19 cellular contexts compared by ENCODE assay signal in the genomic region with DNA sequence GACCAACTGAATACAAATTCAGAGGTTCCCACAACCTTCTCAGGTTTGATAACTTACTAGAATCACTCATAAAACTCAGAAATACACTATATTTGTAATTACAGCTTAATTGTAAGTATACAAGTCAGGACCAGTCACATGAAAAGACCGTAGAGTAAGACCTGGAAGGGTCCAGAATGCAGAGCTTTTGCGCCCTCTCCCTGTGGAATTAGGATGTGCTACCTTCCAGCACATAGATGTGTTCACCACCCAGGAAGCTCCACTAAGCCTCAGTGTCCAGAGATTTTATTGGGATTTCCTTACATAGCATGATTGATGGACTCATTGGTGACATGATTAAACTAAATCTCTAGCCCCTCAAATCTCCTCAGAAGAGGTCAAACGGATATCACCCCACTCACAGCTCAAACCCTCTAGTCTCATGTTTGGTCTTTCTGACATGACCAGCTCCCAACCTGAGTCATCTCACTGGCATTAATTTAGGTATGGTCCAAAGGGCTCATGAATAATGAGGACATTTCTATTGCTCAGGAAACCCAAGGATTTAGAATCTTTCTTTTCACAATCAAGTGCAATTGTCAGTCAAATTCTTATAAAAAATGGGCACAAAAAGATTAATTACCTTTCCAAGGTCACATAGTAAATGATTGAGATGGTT.
DNase-seq lines count a peak whose midpoint lies in the region; ATAC-seq and TF ChIP-seq lines count a peak whose summit lies in the region.
"Had no signal": no experiment of that assay in that cellular context is flagged by ENCODE, and none has a peak within 500 bp of the region (broad histone marks: within the 10 kb centered on the region; RNA-seq: fewer than 3 reads in every experiment).

No MANE protein-coding gene starts in this region.

- DNase-seq in AG10803 (ENCODE audit: low read depth), result no peak
- no peak for DNase-seq in GM12864 (ENCODE audit: low read depth)
- DNase-seq in endodermal cell, result no peak
- no peak for DNase-seq in stimulated activated CD4-positive, alpha-beta T cell treated with anti-CD3 and anti-CD28 coated beads, Interleukin-2, amount 100 ng/mL, for 24 hours
- DNase-seq in dorsolateral prefrontal cortex, result no peak
- no peak for DNase-seq in hippocampal formation (lab: John Stamatoyannopoulos, UW)
- DNase-seq: activated CD8-positive, alpha-beta memory T cell treated with anti-CD3 and anti-CD28 coated beads, Interleukin-2, amount 50 U/mL, for 4 hours; activated naive CD4-positive, alpha-beta T cell treated with anti-CD3 and anti-CD28 coated beads, Interleukin-2, amount 50 U/mL, for 16 hours; caudate nucleus; CD4-positive, alpha-beta T cell; heart left ventricle; NCI-H1417; NCI-H526 treated with DMSO at 0.1 percent for 48 hours; stimulated activated naive CD4-positive, alpha-beta T cell treated with Interleukin-2 at 50 U/mL for 16 hours; uterus had no signal

- H3K4me3 Mint-ChIP-seq in endodermal cell, result no peak overlapping the region
- H3K4me3 Mint-ChIP-seq: CD4-positive, alpha-beta T cell; nephron had no signal

- no peak overlapping the region for H3K4me2 ChIP-seq in OCI-LY1 (ENCODE audit: low read length)

- no peak overlapping the region for H2AFZ ChIP-seq in OCI-LY1 (ENCODE audit: low read length)

- no peaks in the 10 kb centered on the region for H4K20me1 ChIP-seq in OCI-LY1 (ENCODE audit: insufficient read depth, low read length)

- intact Hi-C loops in dorsolateral prefrontal cortex (cut with DNase I), result no loop called here

- no peak overlapping the region for H3K27ac Mint-ChIP-seq in endodermal cell
- H3K27ac Mint-ChIP-seq: CD4-positive, alpha-beta T cell; nephron had no signal

- no peaks in the 10 kb centered on the region for H3K79me2 ChIP-seq in OCI-LY1 (ENCODE audit: insufficient read depth, low read length)

- no peak overlapping the region for H3K9ac ChIP-seq in OCI-LY1 (ENCODE audit: low read length)
- H3K9ac ChIP-seq in endodermal cell (ENCODE audit: extremely low read depth, low read length, poor library complexity, severe bottlenecking), result no peak overlapping the region

- H3K4me1 Mint-ChIP-seq in endodermal cell, result peaks cover 7% of the 10 kb centered on the region
- H3K4me1 Mint-ChIP-seq: nephron had no signal

- WGBS in endodermal cell (ENCODE audit: insufficient coverage in 1 of 2, insufficient read length in 1 of 2), 2 experiments, result 89 to 100% methylated on average over 3 of the region's 3 CpGs

- H3K4me3 ChIP-seq in AG10803 (ENCODE audit: low read length), result no peak overlapping the region
- H3K4me3 ChIP-seq in GM12864 (ENCODE audit: low read depth, low read length), result no peak overlapping the region
- H3K4me3 ChIP-seq in OCI-LY1 (ENCODE audit: low read depth, low read length, poor library complexity, severe bottlenecking), result no peak overlapping the region
- no peak overlapping the region for H3K4me3 ChIP-seq in endodermal cell (ENCODE audit: low read length)
- no peak overlapping the region for H3K4me3 ChIP-seq in dorsolateral prefrontal cortex
- H3K4me3 ChIP-seq: heart left ventricle, SK-N-MC, uterus had no signal

- no peaks in the 10 kb centered on the region for H3K36me3 ChIP-seq in OCI-LY1 (ENCODE audit: insufficient read depth, low read length)
- no peaks in the 10 kb centered on the region for H3K36me3 ChIP-seq in endodermal cell (ENCODE audit: control insufficient read depth, insufficient read depth, low read length)
- H3K36me3 ChIP-seq: heart left ventricle, uterus had no signal

- H3K9me2 ChIP-seq in OCI-LY1 (ENCODE audit: low read depth, low read length), result no peaks in the 10 kb centered on the region

- no peaks in the 10 kb centered on the region for H3F3A ChIP-seq in OCI-LY1 (ENCODE audit: insufficient read depth, low read length)

- H3K36me3 Mint-ChIP-seq in endodermal cell (ENCODE audit: low read depth), result peaks cover 4% of the 10 kb centered on the region

- H3K27me3 Mint-ChIP-seq in endodermal cell (ENCODE audit: insufficient read depth), result peaks cover 6% of the 10 kb centered on the region

- peaks cover 14% of the 10 kb centered on the region for H3K9me3 Mint-ChIP-seq in endodermal cell
- H3K9me3 Mint-ChIP-seq: CD4-positive, alpha-beta T cell had no signal

- H3K9me3 ChIP-seq in OCI-LY1 (ENCODE audit: low read length) (no peaks in the 10 kb centered on the region), endodermal cell (ENCODE audit: control insufficient read depth, low read length) (peaks cover 7% of the 10 kb centered on the region)
- H3K9me3 ChIP-seq: uterus had no signal

- H3K27me3 ChIP-seq in OCI-LY1 (ENCODE audit: insufficient read depth, low read length), result no peaks in the 10 kb centered on the region
- H3K27me3 ChIP-seq in endodermal cell (ENCODE audit: control insufficient read depth, insufficient read depth, low read length, poor library complexity, severe bottlenecking), result peaks cover 4% of the 10 kb centered on the region
- no peaks in the 10 kb centered on the region for H3K27me3 ChIP-seq in dorsolateral prefrontal cortex
- H3K27me3 ChIP-seq: heart left ventricle, uterus had no signal

- H3K4me1 ChIP-seq in OCI-LY1 (ENCODE audit: insufficient read depth, low read length, severe bottlenecking) (peaks cover 6% of the 10 kb centered on the region), endodermal cell (ENCODE audit: control insufficient read depth, insufficient read depth, low read length) (no peaks in the 10 kb centered on the region)
- H3K4me1 ChIP-seq: uterus had no signal

- H3K27ac ChIP-seq in OCI-LY1 (ENCODE audit: low read depth, low read length, poor library complexity, severe bottlenecking) (no peak overlapping the region), endodermal cell (ENCODE audit: low read depth, low read length) (no peak overlapping the region), dorsolateral prefrontal cortex (no peak overlapping the region)
- H3K27ac ChIP-seq: heart left ventricle, SK-N-MC, uterus had no signal

- peak; percentile 19; the same call in 1 of the 2 replicates for TF ChIP-seq CTCF in AG10803 (conservative IDR thresholded peaks at IDR 0.05; ENCODE audit: low read length)
- peak; percentile 13 for TF ChIP-seq CTCF in GM12864 (IDR thresholded peaks at IDR 0.05; ENCODE audit: low read depth, low read length, missing control alignments)
- peak; percentile 14; the same call in 1 of the 2 replicates for TF ChIP-seq CTCF in OCI-LY1 (IDR thresholded peaks at IDR 0.05; ENCODE audit: low read length)
- TF ChIP-seq CTCF in endodermal cell (conservative IDR thresholded peaks at IDR 0.05), result peak; percentile 45
- no peak for TF ChIP-seq CTCF in dorsolateral prefrontal cortex (IDR thresholded peaks at IDR 0.05 in 54 of 56, conservative IDR thresholded peaks at IDR 0.05 in 2 of 56; ENCODE audit: low read depth in 1 of 56, partially characterized antibody in 56 of 56)

- ATAC-seq in HG02623 (IDR thresholded peaks at IDR 0.05; ENCODE audit: unreplicated experiment), result no peak
- ATAC-seq: heart left ventricle had no signal

Comparison
In these comparisons a context has a peak if more than half of its experiments do, and no peak if none do; other contexts are left out.
1. CTCF ChIP-seq: peak in AG10803 (single experiment), GM12864 (single experiment), OCI-LY1 (single experiment) and endodermal cell (single experiment); none in dorsolateral prefrontal cortex (0 of 56).